In genomic region chr11:4606231-4607015, GRCh38 we compare ENCODE assay signal across 9 cellular contexts. TPM values are rescaled to one million over a fixed set of nuclear protein-coding genes. Genes with fewer than 3 reads are reported as not detected.
DNase-seq lines count a peak whose midpoint lies in the region; ATAC-seq lines count a peak whose summit lies in the region.
"Had no signal": no experiment of that assay in that cellular context is flagged by ENCODE, and none has a peak within 500 bp of the region (broad histone marks: within the 10 kb centered on the region; RNA-seq: fewer than 3 reads in every experiment).

No MANE protein-coding gene starts in this region.

- CTCF ChIA-PET in activated CD4-positive, alpha-beta T cell treated with anti-CD3 and anti-CD28 coated beads for 36 hours (lab: Charles Lee) = interaction anchor here (0.8 to 2.3 kb wide), 2 partner anchors 11 to 21 kb away, joined by 3 to 6 read pairs; no protein-coding TSS in a partner anchor

- POLR2A ChIA-PET in activated CD4-positive, alpha-beta T cell treated with anti-CD3 and anti-CD28 coated beads for 36 hours (lab: Charles Lee) = no interaction called here

- H3K36me3 ChIP-seq in SJCRH30 = no peaks in the 10 kb centered on the region

- H3K36me3 Mint-ChIP-seq in activated CD4-positive, alpha-beta T cell treated with anti-CD3 and anti-CD28 coated beads for 36 hours (ENCODE audit: low read depth) = peaks cover 9% of the 10 kb centered on the region

- no peaks in the 10 kb centered on the region for H3K4me1 ChIP-seq in SJCRH30

- DNase-seq in activated CD4-positive, alpha-beta T cell treated with anti-CD3 and anti-CD28 coated beads for 36 hours = no peak
- DNase-seq in activated CD4-positive, alpha-beta T cell treated with anti-CD3 and anti-CD28 coated beads, Interleukin-2, amount 50 U/mL, for 4 hours = no peak
- DNase-seq in SJCRH30 = no peak
- peak; percentile 9 for DNase-seq in fibroblast of the conjunctiva (ENCODE audit: low read depth)
- DNase-seq in stimulated activated naive CD8-positive, alpha-beta T cell treated with anti-CD3 and anti-CD28 coated beads, Interleukin-15, amount 100 ng/mL, for 72 hours = no peak
- DNase-seq in posterior vena cava (ENCODE audit: low spot score) = no peak
- no peak for DNase-seq in SW 1271 (lab: John Stamatoyannopoulos, UW)
- DNase-seq: DMS 273 treated with DMSO at 0.1 percent for 48 hours had no signal

- peak overlapping the region; percentile 90 for H3K4me3 Mint-ChIP-seq in activated CD4-positive, alpha-beta T cell treated with anti-CD3 and anti-CD28 coated beads for 36 hours
- peak overlapping the region; percentile 90 to 95 for H3K4me3 Mint-ChIP-seq in stimulated activated naive CD8-positive, alpha-beta T cell treated with anti-CD3 and anti-CD28 coated beads, Interleukin-15, amount 100 ng/mL, for 72 hours

- no peaks in the 10 kb centered on the region for H3K27me3 ChIP-seq in SJCRH30

- H3K9me3 ChIP-seq in SJCRH30 (replicated peaks) = no peaks in the 10 kb centered on the region

- intact Hi-C loops in activated CD4-positive, alpha-beta T cell treated with anti-CD3 and anti-CD28 coated beads for 36 hours (cut with DNase I, micrococcal nuclease) = loop anchor here in 1 of 2 experiments (5.0 to 10.0 kb wide), 2 partner anchors 124 to 1018 kb away; partner anchors contain the start of genes OR52K1 and TRIM34
- intact Hi-C loops in posterior vena cava (cut with DNase I) = no loop called here

- no peak overlapping the region for H3K27ac ChIP-seq in SJCRH30

- no peaks in the 10 kb centered on the region for H3K9me3 Mint-ChIP-seq in activated CD4-positive, alpha-beta T cell treated with anti-CD3 and anti-CD28 coated beads for 36 hours (ENCODE audit: low read depth)
- peaks cover 7 to 9% of the 10 kb centered on the region in 2 donors for H3K9me3 Mint-ChIP-seq in stimulated activated naive CD8-positive, alpha-beta T cell treated with anti-CD3 and anti-CD28 coated beads, Interleukin-15, amount 100 ng/mL, for 72 hours

- peak overlapping the region; percentile 90 for H3K27ac Mint-ChIP-seq in activated CD4-positive, alpha-beta T cell treated with anti-CD3 and anti-CD28 coated beads for 36 hours
- no peak overlapping the region for H3K27ac Mint-ChIP-seq in stimulated activated naive CD8-positive, alpha-beta T cell treated with anti-CD3 and anti-CD28 coated beads, Interleukin-15, amount 100 ng/mL, for 72 hours

- H3K4me3 ChIP-seq in SJCRH30 = peak overlapping the region; percentile 62

- H3K4me1 Mint-ChIP-seq in activated CD4-positive, alpha-beta T cell treated with anti-CD3 and anti-CD28 coated beads for 36 hours = peaks cover 35% of the 10 kb centered on the region
- H3K4me1 Mint-ChIP-seq in stimulated activated naive CD8-positive, alpha-beta T cell treated with anti-CD3 and anti-CD28 coated beads, Interleukin-15, amount 100 ng/mL, for 72 hours = peaks cover 36% of the 10 kb centered on the region

- no peak for ATAC-seq in activated CD4-positive, alpha-beta T cell treated with anti-CD3 and anti-CD28 coated beads for 36 hours
- ATAC-seq in stimulated activated naive CD8-positive, alpha-beta T cell treated with anti-CD3 and anti-CD28 coated beads, Interleukin-15, amount 100 ng/mL, for 72 hours = no peak
- ATAC-seq in GM18519 (IDR thresholded peaks at IDR 0.05; ENCODE audit: low FRiP score, unreplicated experiment) = no peak

- H3K27me3 Mint-ChIP-seq in activated CD4-positive, alpha-beta T cell treated with anti-CD3 and anti-CD28 coated beads for 36 hours = no peaks in the 10 kb centered on the region
- H3K27me3 Mint-ChIP-seq in stimulated activated naive CD8-positive, alpha-beta T cell treated with anti-CD3 and anti-CD28 coated beads, Interleukin-15, amount 100 ng/mL, for 72 hours = no peaks in the 10 kb centered on the region

RNA-seq across cellular contexts. Expression of gene TRIM68, which starts 1.6 kb away (rescaled TPM):
- 1 to 10 TPM; 8.9 to 9.2 TPM for total RNA-seq in activated CD4-positive, alpha-beta T cell treated with anti-CD3 and anti-CD28 coated beads for 36 hours
- total RNA-seq in SJCRH30 (2014; rRNA removed; shearing (Covaris generic)) = 9.3 and 10.9 TPM in 2 replicates
- total RNA-seq in posterior vena cava = 1 to 10 TPM; 6.2 to 6.3 TPM

RNA-seq across cellular contexts. Expression of gene OR52I1, which starts 12.6 kb away (rescaled TPM):
- total RNA-seq in activated CD4-positive, alpha-beta T cell treated with anti-CD3 and anti-CD28 coated beads for 36 hours = not detected
- total RNA-seq in SJCRH30 (2014; rRNA removed; shearing (Covaris generic)) = not detected in 2 replicates
- not detected for total RNA-seq in posterior vena cava

RNA-seq across cellular contexts. Expression of gene OR52I2, which starts 24.9 kb away (rescaled TPM):
- total RNA-seq in activated CD4-positive, alpha-beta T cell treated with anti-CD3 and anti-CD28 coated beads for 36 hours = not detected
- not detected in 2 replicates for total RNA-seq in SJCRH30 (2014; rRNA removed; shearing (Covaris generic))
- total RNA-seq in posterior vena cava = not detected

RNA-seq across cellular contexts. Expression of gene OR51D1, which starts 30.9 kb away (rescaled TPM):
- total RNA-seq in activated CD4-positive, alpha-beta T cell treated with anti-CD3 and anti-CD28 coated beads for 36 hours = not detected
- not detected in 2 replicates for total RNA-seq in SJCRH30 (2014; rRNA removed; shearing (Covaris generic))
- total RNA-seq in posterior vena cava = not detected

RNA-seq across cellular contexts. Expression of gene OR51E1, which starts 37.4 kb away (rescaled TPM):
- total RNA-seq in activated CD4-positive, alpha-beta T cell treated with anti-CD3 and anti-CD28 coated beads for 36 hours = not detected
- not detected in 2 replicates for total RNA-seq in SJCRH30 (2014; rRNA removed; shearing (Covaris generic))
- total RNA-seq in posterior vena cava = 1 to 10 TPM in 1 of 2 donors, under 1 TPM in 1; 0.67 to 1.0 TPM
